8 cellular contexts compared by ENCODE assay signal in the genomic region with DNA sequence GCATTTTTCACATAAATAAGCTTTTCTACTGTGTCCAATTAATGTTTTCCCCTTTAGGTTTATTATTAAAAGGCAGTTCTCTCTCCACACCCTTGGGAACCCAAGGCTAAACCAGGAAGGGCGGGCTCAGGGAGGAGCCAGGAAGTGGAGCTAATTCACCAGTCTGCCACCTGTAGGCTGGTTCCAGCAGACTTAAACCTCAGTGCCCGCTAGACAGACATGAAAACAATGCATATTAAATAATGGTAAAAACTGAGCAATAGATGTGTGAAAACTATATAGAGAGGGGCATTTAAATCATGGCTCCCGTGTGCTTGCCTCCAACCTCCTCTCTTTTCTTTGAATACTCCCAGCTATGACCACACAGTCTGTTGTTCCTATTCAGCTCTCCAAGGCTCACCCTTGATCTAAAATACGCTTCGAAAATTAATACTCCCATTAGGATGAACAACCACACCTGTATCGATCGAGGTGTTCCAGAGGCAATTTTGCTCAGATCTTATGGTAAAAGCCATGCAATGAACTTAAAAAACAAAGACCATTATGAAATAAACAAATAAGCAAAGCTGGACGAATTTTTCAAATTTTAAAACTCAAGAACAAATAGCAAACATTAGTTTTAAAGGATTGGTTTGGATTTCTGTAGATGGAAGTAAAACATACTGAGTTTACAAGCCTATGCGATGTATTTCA.
A peak's percentile ranks its signal among the peaks of the same experiment; 100 is the strongest.
DNase-seq lines count a peak whose midpoint lies in the region; ATAC-seq, FAIRE-seq and TF ChIP-seq lines count a peak whose summit lies in the region.

No MANE protein-coding gene starts in this region.

- TF ChIP-seq CTCF in bronchial epithelial cell (IDR thresholded peaks at IDR 0.05; ENCODE audit: insufficient read depth, low read length, severe bottlenecking): peak; percentile 47
- no peak for TF ChIP-seq CTCF in natural killer cell (IDR thresholded peaks at IDR 0.05)

- H3K36me3 ChIP-seq in ES-I3 (ENCODE audit: insufficient read depth, low read length) (no peaks in the 10 kb centered on the region), bronchial epithelial cell (ENCODE audit: control insufficient read depth, insufficient read depth, low read length) (no peaks in the 10 kb centered on the region)

- H3K4me3 Mint-ChIP-seq in natural killer cell: peak overlapping the region; percentile 78

- H3K27ac Mint-ChIP-seq in natural killer cell: no peak overlapping the region

- no peaks in the 10 kb centered on the region; the same call in 1 of the 2 replicates for H3K9me3 ChIP-seq in ES-I3 (ENCODE audit: control insufficient read depth, insufficient read depth, low read length)

- intact Hi-C loops in natural killer cell (cut with micrococcal nuclease): no loop called here

- peaks cover 6% of the 10 kb centered on the region for H3K36me3 Mint-ChIP-seq in natural killer cell

- peak; percentile 4 for DNase-seq in NCI-H1092 (lab: John Stamatoyannopoulos, UW)
- DNase-seq in bronchial epithelial cell (ENCODE audit: low read depth): peak; percentile 57
- DNase-seq in natural killer cell: no peak
- no peak for DNase-seq in activated CD4-positive, alpha-beta T cell treated with anti-CD3 and anti-CD28 coated beads for 1 hour
- no peak for DNase-seq in GDM1 (lab: John Stamatoyannopoulos, UW)
- DNase-seq in activated gamma-delta T cell treated with Interleukin-2 at 50 U/mL for 16 hours: no peak

- peaks cover 46 to 54% of the 10 kb centered on the region in 2 donors for H3K27me3 Mint-ChIP-seq in natural killer cell (ENCODE audit: low read depth in 2 of 2)

- peaks cover 0 to 7% of the 10 kb centered on the region in 2 donors for H3K4me1 Mint-ChIP-seq in natural killer cell

- H3K4me3 ChIP-seq in bronchial epithelial cell (ENCODE audit: low read depth, low read length): no peak overlapping the region

- H3K9me3 Mint-ChIP-seq in natural killer cell: no peaks in the 10 kb centered on the region

- FAIRE-seq in bronchial epithelial cell (lab: Jason Lieb, UNC): no peak

- peaks cover 13% of the 10 kb centered on the region for H3K4me1 ChIP-seq in ES-I3 (ENCODE audit: insufficient read depth, low read length)

- no peak for ATAC-seq in natural killer cell
- no peak for ATAC-seq in HG02981 (IDR thresholded peaks at IDR 0.05; ENCODE audit: unreplicated experiment)

- peaks cover 22% of the 10 kb centered on the region for H3K27me3 ChIP-seq in bronchial epithelial cell (ENCODE audit: control insufficient read depth, insufficient read depth, low read length)

- peak overlapping the region; percentile 39; the same call in 1 of the 2 replicates for H3K9ac ChIP-seq in ES-I3 (ENCODE audit: low read depth, low read length)

Comparison
In these comparisons a context has a peak if more than half of its experiments do, and no peak if none do; other contexts are left out.
1. DNase-seq: peak in NCI-H1092 (single experiment) and bronchial epithelial cell (single experiment); none in natural killer cell (single experiment), activated CD4-positive, alpha-beta T cell treated with anti-CD3 and anti-CD28 coated beads for 1 hour (single experiment), GDM1 (single experiment) and activated gamma-delta T cell treated with Interleukin-2 at 50 U/mL for 16 hours (single experiment).